ENCODE assay signal across 19 cellular contexts in genomic region chr3:194933465-194933864, GRCh38.
DNase-seq lines count a peak whose midpoint lies in the region; ATAC-seq and TF ChIP-seq lines count a peak whose summit lies in the region.
"Had no signal": no experiment of that assay in that cellular context is flagged by ENCODE, and none has a peak within 500 bp of the region (broad histone marks: within the 10 kb centered on the region; RNA-seq: fewer than 3 reads in every experiment).

No MANE protein-coding gene starts in this region.

- 83 to 84% methylated on average over 1 to 5 of the region's 5 CpGs for whole genome bisulfite sequencing in esophagus squamous epithelium, 2 donors

- ATAC-seq in GM23338 = no peak
- ATAC-seq: HCT116 had no signal

- H3K9me3 ChIP-seq in colonic mucosa (no peaks in the 10 kb centered on the region), esophagus squamous epithelium (peaks cover 0 to 4% (median 0%) of the 10 kb centered on the region in 3 donors), parathyroid adenoma (ENCODE audit: control insufficient read depth, low read length) (no peaks in the 10 kb centered on the region), MG63 (0 out of 2 replicates have a peak, but pooled peaks cover 3% of the 10 kb centered on the region)
- H3K9me3 ChIP-seq: Caco-2 had no signal

- no peak overlapping the region for H3K4me3 ChIP-seq in GM23338
- no peak overlapping the region for H3K4me3 ChIP-seq in colonic mucosa
- no peak overlapping the region for H3K4me3 ChIP-seq in esophagus squamous epithelium
- H3K4me3 ChIP-seq in parathyroid adenoma (ENCODE audit: low read depth, low read length) = no peak overlapping the region
- H3K4me3 ChIP-seq in MG63 = no peak overlapping the region

- TF ChIP-seq CTCF in GM23338 (conservative IDR thresholded peaks at IDR 0.05; ENCODE audit: low read depth in 2 of 2) (no peak; a peak in 1 of 4 replicates), colonic mucosa (IDR thresholded peaks at IDR 0.05) (no peak), esophagus squamous epithelium (IDR thresholded peaks at IDR 0.05) (no peak), parathyroid adenoma (IDR thresholded peaks at IDR 0.05) (no peak), CD14-positive monocyte (IDR thresholded peaks at IDR 0.05) (no peak)

- H3K4me2 ChIP-seq in GM23338 = no peak overlapping the region
- H3K4me2 ChIP-seq in parathyroid adenoma (ENCODE audit: low read length) = no peak overlapping the region

- H3K79me2 ChIP-seq in GM23338 (replicated peaks; ENCODE audit: insufficient read depth) = no peaks in the 10 kb centered on the region
- H3K79me2 ChIP-seq in parathyroid adenoma = no peaks in the 10 kb centered on the region

- DNase-seq in GM23338 (ENCODE audit: low spot score) (peak; percentile 11), colonic mucosa (peak; percentile 7), esophagus squamous epithelium (lab: John Stamatoyannopoulos, UW) (no peak), NCI-H524 treated with DMSO at 0.1 percent for 48 hours (lab: John Stamatoyannopoulos, UW) (no peak), CD14-positive monocyte (ENCODE audit: low spot score) (no peak), NCI-H1694 (lab: John Stamatoyannopoulos, UW) (no peak), MG63 (no peak)
- DNase-seq: ACHN; BE2C; C1 segment of cervical spinal cord; Caco-2; CD4-positive, alpha-beta T cell; GDM1; GOT3; H7; HFFc6; IMR-90 had no signal

- H3K27me3 Mint-ChIP-seq in GM23338 (ENCODE audit: insufficient read depth, low read depth, poor library complexity) (peaks cover 6% of the 10 kb centered on the region), CD14-positive monocyte (ENCODE audit: low read depth in 3 of 3) (peaks cover 0 to 3% (median 0%) of the 10 kb centered on the region in 3 donors)
- H3K27me3 Mint-ChIP-seq: CD4-positive, alpha-beta T cell had no signal

- peaks cover 4% of the 10 kb centered on the region; the same call in 2 of the 3 replicates for H3K4me1 Mint-ChIP-seq in GM23338
- H3K4me1 Mint-ChIP-seq in CD14-positive monocyte = peaks cover 62% of the 10 kb centered on the region

- intact Hi-C loops in colonic mucosa (cut with DNase I) (no loop called here), esophagus squamous epithelium (cut with DNase I) (no loop called here), CD14-positive monocyte (cut with micrococcal nuclease) (loop anchor here (5.0 to 10.0 kb wide), 2 partner anchors 49 to 61 kb away; no protein-coding TSS in a partner anchor)

- H3K9me2 ChIP-seq in GM23338 (ENCODE audit: insufficient read depth) = peaks cover 5% of the 10 kb centered on the region; the same call in 1 of the 2 replicates

- H2AFZ ChIP-seq in GM23338 (peak overlapping the region; percentile 43; the same call in 1 of the 2 replicates), parathyroid adenoma (peak overlapping the region; percentile 6)

- H3K4me1 ChIP-seq in GM23338 (ENCODE audit: insufficient read depth) = no peaks in the 10 kb centered on the region; the same call in 1 of the 2 replicates
- no peaks in the 10 kb centered on the region for H3K4me1 ChIP-seq in colonic mucosa
- peaks cover 8 to 81% (median 13%) of the 10 kb centered on the region in 3 donors for H3K4me1 ChIP-seq in esophagus squamous epithelium
- peaks cover 41% of the 10 kb centered on the region for H3K4me1 ChIP-seq in parathyroid adenoma

- H3K27ac ChIP-seq in GM23338 (ENCODE audit: low read depth) (no peak overlapping the region), colonic mucosa (no peak overlapping the region), esophagus squamous epithelium (peak overlapping the region in 3 of 4 donors; percentile 56 to 66 (median 65)), parathyroid adenoma (no peak overlapping the region)

- no peak overlapping the region for H3K9ac ChIP-seq in colonic mucosa (ENCODE audit: low read depth in 2 of 2, low read length in 2 of 2)
- no peak overlapping the region for H3K9ac ChIP-seq in parathyroid adenoma

- no peaks in the 10 kb centered on the region for H3F3A ChIP-seq in GM23338 (replicated peaks; ENCODE audit: low read depth)

- H3K9me3 Mint-ChIP-seq in GM23338 (peaks cover 29% of the 10 kb centered on the region; the same call in 2 of the 3 replicates), CD14-positive monocyte (peaks cover 0 to 5% (median 3%) of the 10 kb centered on the region in 7 donors)
- H3K9me3 Mint-ChIP-seq: CD4-positive, alpha-beta T cell; HFFc6 had no signal

- TF ChIP-seq POLR2A in esophagus squamous epithelium (IDR thresholded peaks at IDR 0.05) = no peak

- H3K36me3 Mint-ChIP-seq in GM23338 (ENCODE audit: low read depth) (peaks cover 8% of the 10 kb centered on the region; the same call in 2 of the 3 replicates), CD14-positive monocyte (peaks cover 0 to 3% of the 10 kb centered on the region in 2 donors)

- H3K27ac Mint-ChIP-seq in GM23338 (no peak overlapping the region), CD14-positive monocyte (no peak overlapping the region)
- H3K27ac Mint-ChIP-seq: CD4-positive, alpha-beta T cell; HFFc6 had no signal

- H3K36me3 ChIP-seq in GM23338 (ENCODE audit: insufficient read depth) (0 out of 2 replicates have a peak, but pooled peaks cover 3% of the 10 kb centered on the region), colonic mucosa (no peaks in the 10 kb centered on the region), esophagus squamous epithelium (no peaks in the 10 kb centered on the region), parathyroid adenoma (ENCODE audit: control insufficient read depth, insufficient read depth, low read length) (no peaks in the 10 kb centered on the region), MG63 (no peaks in the 10 kb centered on the region)
- H3K36me3 ChIP-seq: BE2C had no signal

- H4K20me1 ChIP-seq in GM23338 (replicated peaks; ENCODE audit: insufficient read depth) = no peaks in the 10 kb centered on the region; the same call in 1 of the 2 replicates

- H3K27me3 ChIP-seq in GM23338 (ENCODE audit: insufficient read depth) = no peaks in the 10 kb centered on the region
- H3K27me3 ChIP-seq in colonic mucosa = no peaks in the 10 kb centered on the region
- H3K27me3 ChIP-seq in esophagus squamous epithelium = no peaks in the 10 kb centered on the region
- no peaks in the 10 kb centered on the region for H3K27me3 ChIP-seq in parathyroid adenoma (ENCODE audit: control insufficient read depth, insufficient read depth, low read length)
- no peaks in the 10 kb centered on the region for H3K27me3 ChIP-seq in MG63
- H3K27me3 ChIP-seq: BE2C had no signal

- H3K4me3 Mint-ChIP-seq in GM23338 (no peak overlapping the region), CD14-positive monocyte (no peak overlapping the region)
- H3K4me3 Mint-ChIP-seq: CD4-positive, alpha-beta T cell; HFFc6 had no signal

TF ChIP-seq in GM23338, 12 proteins besides CTCF, POLR2A, EP300 and RAD21 (continues in another document):
- TF ChIP-seq CREB1 (CRISPR knock-in tag; IDR thresholded peaks at IDR 0.05; ENCODE audit: low read depth) (no peak), STAT1 (IDR thresholded peaks at IDR 0.05; ENCODE audit: unreplicated experiment) (no peak), EZH2phosphoT487 (IDR thresholded peaks at IDR 0.05; ENCODE audit: unreplicated experiment) (no peak), EZH2 (IDR thresholded peaks at IDR 0.05; ENCODE audit: low read depth, unreplicated experiment) (no peak)

Comparison
In these comparisons a context has a peak if more than half of its experiments do, and no peak if none do; other contexts are left out.
1. DNase-seq: peak in GM23338 (single experiment) and colonic mucosa (single experiment); none in esophagus squamous epithelium (single experiment), NCI-H524 treated with DMSO at 0.1 percent for 48 hours (single experiment), CD14-positive monocyte (single experiment), NCI-H1694 (single experiment) and MG63 (single experiment).
2. H3K27ac ChIP-seq: peak in esophagus squamous epithelium (3 of 4); none in GM23338 (single experiment), colonic mucosa (single experiment) and parathyroid adenoma (single experiment).
3. intact Hi-C loops: an anchor here in CD14-positive monocyte (5.0 to 10.0 kb wide); none called in colonic mucosa and esophagus squamous epithelium.